ENCODE assay signal across 14 cellular contexts in the genomic region with DNA sequence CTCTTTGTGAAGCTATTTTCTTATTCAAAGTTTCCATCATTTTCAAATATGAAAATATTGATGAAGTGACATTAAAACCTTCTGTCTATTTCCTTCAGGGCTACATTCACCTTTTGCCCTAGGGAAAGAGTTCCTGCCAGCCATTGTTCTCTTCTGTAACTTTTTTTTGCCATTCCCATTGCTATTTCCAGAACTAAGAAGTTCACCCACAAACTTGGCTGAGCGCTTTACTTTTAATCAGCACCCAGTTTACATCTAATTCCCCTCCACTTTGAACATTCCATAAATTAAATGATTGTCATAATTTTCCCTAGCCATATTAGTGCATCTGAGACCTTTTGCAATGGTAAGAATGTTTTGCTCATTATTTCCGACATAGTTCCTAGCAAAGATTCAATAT. TPM values are rescaled to one million over a fixed set of nuclear protein-coding genes. Genes with fewer than 3 reads are reported as not detected.
A peak's percentile ranks its signal among the peaks of the same experiment; 100 is the strongest.
DNase-seq lines count a peak whose midpoint lies in the region; ATAC-seq and TF ChIP-seq lines count a peak whose summit lies in the region.
"Had no signal": no experiment of that assay in that cellular context is flagged by ENCODE, and none has a peak within 500 bp of the region (broad histone marks: within the 10 kb centered on the region; RNA-seq: fewer than 3 reads in every experiment).

No MANE protein-coding gene starts in this region.

- no peak overlapping the region for H3K9ac ChIP-seq in subcutaneous abdominal adipose tissue (ENCODE audit: low read length in 5 of 5)
- H3K9ac ChIP-seq in endodermal cell (ENCODE audit: extremely low read depth, low read length, poor library complexity, severe bottlenecking), result no peak overlapping the region

- H3K27me3 Mint-ChIP-seq in endothelial cell (ENCODE audit: unreplicated experiment), result no peaks in the 10 kb centered on the region
- H3K27me3 Mint-ChIP-seq in endodermal cell (ENCODE audit: insufficient read depth), result no peaks in the 10 kb centered on the region

- H3K4me3 Mint-ChIP-seq in endothelial cell (ENCODE audit: unreplicated experiment), result no peak overlapping the region
- H3K4me3 Mint-ChIP-seq in endodermal cell, result no peak overlapping the region

- TF ChIP-seq CTCF in ascending aorta (IDR thresholded peaks at IDR 0.05), result no peak
- TF ChIP-seq CTCF in endothelial cell (IDR thresholded peaks at IDR 0.05; ENCODE audit: unreplicated experiment), result no peak
- no peak for TF ChIP-seq CTCF in endodermal cell (conservative IDR thresholded peaks at IDR 0.05)

- intact Hi-C loops in ascending aorta (cut with DNase I), result loop anchor here (5.0 to 10.0 kb wide), 5 partner anchors 195 to 1925 kb away; a partner anchor contains a TSS

- H3K27me3 ChIP-seq in ascending aorta, result no peaks in the 10 kb centered on the region
- no peaks in the 10 kb centered on the region for H3K27me3 ChIP-seq in subcutaneous abdominal adipose tissue (ENCODE audit: control insufficient read depth in 5 of 5, insufficient read depth in 4 of 5, low read length in 5 of 5)
- peaks cover 12% of the 10 kb centered on the region for H3K27me3 ChIP-seq in endodermal cell (ENCODE audit: control insufficient read depth, insufficient read depth, low read length, poor library complexity, severe bottlenecking)

- peaks cover 3% of the 10 kb centered on the region for H3K36me3 Mint-ChIP-seq in endothelial cell (ENCODE audit: low read depth, unreplicated experiment)
- H3K36me3 Mint-ChIP-seq in endodermal cell (ENCODE audit: low read depth), result no peaks in the 10 kb centered on the region

- ATAC-seq in HG03139 (IDR thresholded peaks at IDR 0.05; ENCODE audit: unreplicated experiment), result no peak
- ATAC-seq: K562 had no signal

- WGBS in endodermal cell (ENCODE audit: insufficient coverage in 1 of 2, insufficient read length in 1 of 2), 2 experiments, result 92 to 97% methylated on average over 2 of the region's 2 CpGs

- H3K27ac ChIP-seq in ascending aorta, result peak overlapping the region; percentile 77 to 86
- H3K27ac ChIP-seq in subcutaneous abdominal adipose tissue (ENCODE audit: low read depth, low read length), result peak overlapping the region; percentile 47
- no peak overlapping the region for H3K27ac ChIP-seq in endodermal cell (ENCODE audit: low read depth, low read length)
- H3K27ac ChIP-seq: C4-2B had no signal

- H3K9me3 ChIP-seq in ascending aorta (no peaks in the 10 kb centered on the region), subcutaneous abdominal adipose tissue (ENCODE audit: control insufficient read depth in 5 of 5, low read length in 5 of 5) (no peaks in the 10 kb centered on the region), endodermal cell (ENCODE audit: control insufficient read depth, low read length) (no peaks in the 10 kb centered on the region)

- peak overlapping the region; percentile 73 for H3K27ac Mint-ChIP-seq in endothelial cell (ENCODE audit: unreplicated experiment)
- H3K27ac Mint-ChIP-seq in endodermal cell, result no peak overlapping the region

- DNase-seq in ascending aorta (ENCODE audit: low spot score in 2 of 2) (no peak), endothelial cell (ENCODE audit: low spot score) (no peak), lung microvascular endothelial cell (ENCODE audit: low read depth in 2 of 2) (peak; percentile 53 to 65), endodermal cell (no peak), inferior parietal cortex (ENCODE audit: extremely low spot score) (no peak)
- DNase-seq: NCI-H187, NCI-H2171, NCI-H446 treated with DMSO at 0.1 percent for 48 hours, RPMI8226 had no signal

- no peaks in the 10 kb centered on the region for H3K36me3 ChIP-seq in ascending aorta
- H3K36me3 ChIP-seq in subcutaneous abdominal adipose tissue (ENCODE audit: control insufficient read depth in 5 of 5, insufficient read depth in 5 of 5, low read length in 5 of 5), result no peaks in the 10 kb centered on the region
- no peaks in the 10 kb centered on the region for H3K36me3 ChIP-seq in endodermal cell (ENCODE audit: control insufficient read depth, insufficient read depth, low read length)

- H3K4me1 ChIP-seq in ascending aorta (peaks cover 3 to 22% of the 10 kb centered on the region in 2 donors), subcutaneous abdominal adipose tissue (ENCODE audit: control insufficient read depth in 5 of 5, insufficient read depth in 5 of 5, low read length in 5 of 5) (peaks cover 0 to 14% (median 7%) of the 10 kb centered on the region in 5 donors), endodermal cell (ENCODE audit: control insufficient read depth, insufficient read depth, low read length) (peaks cover 4% of the 10 kb centered on the region)

- peaks cover 40% of the 10 kb centered on the region for H3K4me1 Mint-ChIP-seq in endothelial cell (ENCODE audit: unreplicated experiment)
- peaks cover 6% of the 10 kb centered on the region for H3K4me1 Mint-ChIP-seq in endodermal cell

- H3K9me3 Mint-ChIP-seq in endothelial cell (ENCODE audit: unreplicated experiment), result no peaks in the 10 kb centered on the region
- no peaks in the 10 kb centered on the region for H3K9me3 Mint-ChIP-seq in endodermal cell

- H3K4me3 ChIP-seq in ascending aorta (no peak overlapping the region), subcutaneous abdominal adipose tissue (ENCODE audit: low read depth in 1 of 5, low read length in 5 of 5) (no peak overlapping the region), endodermal cell (ENCODE audit: low read length) (no peak overlapping the region)
- H3K4me3 ChIP-seq: K562 had no signal

RNA-seq across cellular contexts. Expression of a gene that starts 4.4 kb away (rescaled TPM):
- 38.0 TPM for total RNA-seq in ascending aorta
- 0.31 TPM for total RNA-seq in endothelial cell (ENCODE audit: unreplicated experiment)
- total RNA-seq in lung microvascular endothelial cell, result 2.4 and 6.3 TPM in 2 replicates
- total RNA-seq in endodermal cell, result under 1 TPM; 0.33 to 0.97 TPM
- polyA plus RNA-seq in endodermal cell (2013, experiment 1 of 2), result not detected
- not detected for polyA plus RNA-seq in endodermal cell (2013, experiment 2 of 2)
- total RNA-seq: H1, K562 had no signal
- polyA plus RNA-seq: H1, K562 had no signal

Comparison
In these comparisons a context has a peak if more than half of its experiments do, and no peak if none do; other contexts are left out.
1. DNase-seq: peak in lung microvascular endothelial cell (2 of 2); none in ascending aorta (0 of 2), endothelial cell (single experiment), endodermal cell (single experiment) and inferior parietal cortex (single experiment).